Comparison of ENCODE assay signal across 36 cellular contexts in the genomic region with DNA sequence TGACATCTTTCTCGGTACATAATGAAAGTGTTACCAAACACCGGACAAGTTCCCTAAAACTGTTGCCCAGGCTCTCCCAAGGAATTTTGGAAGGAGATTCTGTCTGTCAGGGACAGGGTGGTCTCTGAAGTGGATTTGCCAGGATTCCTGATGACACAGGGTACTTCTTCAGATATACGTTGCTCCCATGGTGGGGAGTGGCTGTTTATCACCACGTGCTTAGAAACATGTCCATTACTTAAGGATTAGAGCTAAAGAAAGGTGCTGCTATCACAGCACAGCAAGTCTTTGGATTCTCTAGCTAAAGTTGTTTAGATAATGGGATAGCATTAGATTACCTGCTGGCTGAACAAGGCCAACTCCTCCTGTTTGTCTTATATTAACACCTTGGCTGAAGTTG. TPM values are rescaled to one million over a fixed set of nuclear protein-coding genes. Genes with fewer than 3 reads are reported as not detected.
"Had no signal": no experiment of that assay in that cellular context is flagged by ENCODE, and none has a peak within 500 bp of the region (broad histone marks: within the 10 kb centered on the region; RNA-seq: fewer than 3 reads in every experiment).

No MANE protein-coding gene starts in this region.

- H3K9me3 ChIP-seq: ascending aorta had no signal

- DNase-seq: activated B cell treated with CpG ODN at 0.5 μM for 24 hours; activated CD4-positive, alpha-beta memory T cell treated with anti-CD3 and anti-CD28 coated beads, Interleukin-2, amount 10 ng/mL, durations not matched to agents 7 days and 5 days; activated CD4-positive, alpha-beta T cell treated with anti-CD3 and anti-CD28 coated beads for 48 hours; activated CD4-positive, alpha-beta T cell treated with anti-CD3 and anti-CD28 coated beads, Interleukin-2, amount 10 ng/mL, durations not matched to agents 7 days and 5 days; activated CD4-positive, alpha-beta T cell treated with anti-CD3 and anti-CD28 coated beads, Interleukin-2, amount 50 U/mL, for 48 hours; activated CD4-positive, CD25-positive, alpha-beta regulatory T cell treated with anti-CD3 and anti-CD28 coated beads, Interleukin-2, amount 50 U/mL, for 72 hours; activated CD8-positive, alpha-beta memory T cell treated with anti-CD3 and anti-CD28 coated beads for 24 hours; activated CD8-positive, alpha-beta memory T cell treated with anti-CD3 and anti-CD28 coated beads, Interleukin-2, amount 10 ng/mL, durations not matched to agents 7 days and 5 days; activated CD8-positive, alpha-beta memory T cell treated with anti-CD3 and anti-CD28 coated beads, Interleukin-2, amount 50 U/mL, for 48 hours; activated CD8-positive, alpha-beta T cell treated with anti-CD3 and anti-CD28 coated beads, Interleukin-2, amount 10 ng/mL, durations not matched to agents 7 days and 5 days; activated effector memory CD4-positive, alpha-beta T cell treated with Interleukin-2 at 50 U/mL for 16 hours; activated gamma-delta T cell; activated naive CD4-positive, alpha-beta T cell treated with anti-CD3 and anti-CD28 coated beads, Interleukin-2, amount 10 ng/mL, durations not matched to agents 7 days and 5 days; activated naive CD4-positive, alpha-beta T cell treated with Interleukin-2 at 50 U/mL for 16 hours; activated naive CD8-positive, alpha-beta T cell treated with anti-CD3 and anti-CD28 coated beads, Interleukin-2, amount 10 ng/mL, durations not matched to agents 7 days and 5 days; activated naive CD8-positive, alpha-beta T cell treated with anti-CD3 and anti-CD28 coated beads, Interleukin-2, amount 50 U/mL, for 24 hours; activated T-cell treated with anti-CD3 and anti-CD28 coated beads, Interleukin-2, amount 50 U/mL, for 24 hours; activated T-cell treated with anti-CD3 and anti-CD28 coated beads, Interleukin-2, amount 50 U/mL, for 48 hours; amygdala; anterior cingulate cortex; central memory CD4-positive, alpha-beta T cell; T-helper 1 cell; T-helper 2 cell; T-helper 9 cell had no signal

- H3K4me1 ChIP-seq: ascending aorta had no signal

- H3K27ac Mint-ChIP-seq: activated B cell treated with CpG ODN at 0.5 μM for 24 hours; activated CD4-positive, alpha-beta memory T cell treated with anti-CD3 and anti-CD28 coated beads, Interleukin-2, amount 10 ng/mL, durations not matched to agents 7 days and 5 days; activated CD4-positive, alpha-beta T cell treated with anti-CD3 and anti-CD28 coated beads, Interleukin-2, amount 10 ng/mL, durations not matched to agents 7 days and 5 days; activated CD8-positive, alpha-beta memory T cell treated with anti-CD3 and anti-CD28 coated beads, Interleukin-2, amount 10 ng/mL, durations not matched to agents 7 days and 5 days; activated CD8-positive, alpha-beta T cell treated with anti-CD3 and anti-CD28 coated beads, Interleukin-2, amount 10 ng/mL, durations not matched to agents 7 days and 5 days; activated naive CD4-positive, alpha-beta T cell treated with anti-CD3 and anti-CD28 coated beads, Interleukin-2, amount 10 ng/mL, durations not matched to agents 7 days and 5 days; activated naive CD4-positive, alpha-beta T cell treated with anti-CD3 and anti-CD28 coated beads, Interleukin-2, amount 50 U/mL, for 24 hours; activated naive CD8-positive, alpha-beta T cell; activated naive CD8-positive, alpha-beta T cell treated with anti-CD3 and anti-CD28 coated beads, Interleukin-2, amount 10 ng/mL, durations not matched to agents 7 days and 5 days; activated naive CD8-positive, alpha-beta T cell treated with anti-CD3 and anti-CD28 coated beads, Interleukin-2, amount 50 U/mL, for 24 hours; activated T-cell treated with anti-CD3 and anti-CD28 coated beads, Interleukin-2, amount 50 U/mL, for 24 hours; activated T-helper 2 cell treated with anti-CD3 and anti-CD28 coated beads, Interferon-gamma antibody, Interleukin-2, Interleukin-4, amounts not matched to agents 10 μg/mL and 5 μg/mL and 100 μg/mL, durations not matched to agents 14 hours and 24 hours and 36 hours; brain; T-helper 1 cell treated with Interleukin-12 subunit alpha and Interleukin-12 subunit beta and Interleukin-4 antibody, amounts not matched to agents 30 μg/mL and 1 μg/mL, for 36 hours; T-helper 2 cell treated with Interferon-gamma antibody and Interleukin-4, amounts not matched to agents 5 μg/mL and 100 μg/mL, for 36 hours had no signal

- H3K4me1 Mint-ChIP-seq: activated naive CD4-positive, alpha-beta T cell treated with anti-CD3 and anti-CD28 coated beads, Interleukin-2, amount 50 U/mL, for 24 hours; brain had no signal

- FAIRE-seq: TTC549 had no signal

- H3K27ac ChIP-seq: ascending aorta, VCaP had no signal

- H3K9me3 Mint-ChIP-seq: activated B cell treated with CpG ODN at 0.5 μM for 24 hours; activated CD4-positive, alpha-beta memory T cell treated with anti-CD3 and anti-CD28 coated beads, Interleukin-2, amount 10 ng/mL, durations not matched to agents 7 days and 5 days; activated CD4-positive, alpha-beta T cell treated with anti-CD3 and anti-CD28 coated beads, Interleukin-2, amount 10 ng/mL, durations not matched to agents 7 days and 5 days; activated naive CD4-positive, alpha-beta T cell treated with anti-CD3 and anti-CD28 coated beads, Interleukin-2, amount 10 ng/mL, durations not matched to agents 7 days and 5 days; activated naive CD4-positive, alpha-beta T cell treated with anti-CD3 and anti-CD28 coated beads, Interleukin-2, amount 50 U/mL, for 24 hours; activated naive CD8-positive, alpha-beta T cell treated with anti-CD3 and anti-CD28 coated beads, Interleukin-2, amount 10 ng/mL, durations not matched to agents 7 days and 5 days; activated naive CD8-positive, alpha-beta T cell treated with anti-CD3 and anti-CD28 coated beads, Interleukin-2, amount 50 U/mL, for 24 hours; activated T-cell treated with anti-CD3 and anti-CD28 coated beads, Interleukin-2, amount 50 U/mL, for 24 hours; activated T-helper 2 cell treated with anti-CD3 and anti-CD28 coated beads, Interferon-gamma antibody, Interleukin-2, Interleukin-4, amounts not matched to agents 10 μg/mL and 5 μg/mL and 100 μg/mL, durations not matched to agents 14 hours and 24 hours and 36 hours; brain; T-helper 1 cell treated with Interleukin-12 subunit alpha and Interleukin-12 subunit beta and Interleukin-4 antibody, amounts not matched to agents 30 μg/mL and 1 μg/mL, for 36 hours; T-helper 2 cell treated with Interferon-gamma antibody and Interleukin-4, amounts not matched to agents 5 μg/mL and 100 μg/mL, for 36 hours had no signal

- ATAC-seq: activated CD8-positive, alpha-beta memory T cell treated with anti-CD3 and anti-CD28 coated beads, Interleukin-2, amount 10 ng/mL, durations not matched to agents 7 days and 5 days; activated CD8-positive, alpha-beta T cell treated with anti-CD3 and anti-CD28 coated beads, Interleukin-2, amount 10 ng/mL, durations not matched to agents 7 days and 5 days; activated naive CD8-positive, alpha-beta T cell treated with anti-CD3 and anti-CD28 coated beads, Interleukin-2, amount 50 U/mL, for 24 hours had no signal

- H3K4me3 ChIP-seq: ascending aorta had no signal

- H3K36me3 Mint-ChIP-seq: activated CD8-positive, alpha-beta memory T cell treated with anti-CD3 and anti-CD28 coated beads, Interleukin-2, amount 10 ng/mL, durations not matched to agents 7 days and 5 days; activated naive CD4-positive, alpha-beta T cell treated with anti-CD3 and anti-CD28 coated beads, Interleukin-2, amount 10 ng/mL, durations not matched to agents 7 days and 5 days; activated naive CD4-positive, alpha-beta T cell treated with anti-CD3 and anti-CD28 coated beads, Interleukin-2, amount 50 U/mL, for 24 hours; activated naive CD8-positive, alpha-beta T cell; activated naive CD8-positive, alpha-beta T cell treated with anti-CD3 and anti-CD28 coated beads, Interleukin-2, amount 10 ng/mL, durations not matched to agents 7 days and 5 days; brain had no signal

- H3K27me3 ChIP-seq: ascending aorta had no signal

- H3K36me3 ChIP-seq: ascending aorta had no signal

- H3K4me3 Mint-ChIP-seq: activated B cell treated with CpG ODN at 0.5 μM for 24 hours; activated CD4-positive, alpha-beta memory T cell treated with anti-CD3 and anti-CD28 coated beads, Interleukin-2, amount 10 ng/mL, durations not matched to agents 7 days and 5 days; activated CD4-positive, alpha-beta T cell treated with anti-CD3 and anti-CD28 coated beads, Interleukin-2, amount 10 ng/mL, durations not matched to agents 7 days and 5 days; activated CD8-positive, alpha-beta memory T cell treated with anti-CD3 and anti-CD28 coated beads, Interleukin-2, amount 10 ng/mL, durations not matched to agents 7 days and 5 days; activated CD8-positive, alpha-beta T cell treated with anti-CD3 and anti-CD28 coated beads, Interleukin-2, amount 10 ng/mL, durations not matched to agents 7 days and 5 days; activated naive CD4-positive, alpha-beta T cell treated with anti-CD3 and anti-CD28 coated beads, Interleukin-2, amount 10 ng/mL, durations not matched to agents 7 days and 5 days; activated naive CD4-positive, alpha-beta T cell treated with anti-CD3 and anti-CD28 coated beads, Interleukin-2, amount 50 U/mL, for 24 hours; activated naive CD8-positive, alpha-beta T cell; activated naive CD8-positive, alpha-beta T cell treated with anti-CD3 and anti-CD28 coated beads, Interleukin-2, amount 10 ng/mL, durations not matched to agents 7 days and 5 days; activated naive CD8-positive, alpha-beta T cell treated with anti-CD3 and anti-CD28 coated beads, Interleukin-2, amount 50 U/mL, for 24 hours; activated T-cell treated with anti-CD3 and anti-CD28 coated beads, Interleukin-2, amount 50 U/mL, for 24 hours; brain; T-helper 1 cell treated with Interleukin-12 subunit alpha and Interleukin-12 subunit beta and Interleukin-4 antibody, amounts not matched to agents 30 μg/mL and 1 μg/mL, for 36 hours; T-helper 2 cell treated with Interferon-gamma antibody and Interleukin-4, amounts not matched to agents 5 μg/mL and 100 μg/mL, for 36 hours had no signal

RNA-seq across cellular contexts. Expression of a gene that starts 6.3 kb away (rescaled TPM):
- total RNA-seq: activated B cell treated with CpG ODN at 0.5 μM for 24 hours; activated CD4-positive, alpha-beta memory T cell treated with anti-CD3 and anti-CD28 coated beads, Interleukin-2, amount 10 ng/mL, durations not matched to agents 7 days and 5 days; activated CD4-positive, alpha-beta T cell treated with anti-CD3 and anti-CD28 coated beads, Interleukin-2, amount 10 ng/mL, durations not matched to agents 7 days and 5 days; activated CD8-positive, alpha-beta memory T cell treated with anti-CD3 and anti-CD28 coated beads, Interleukin-2, amount 10 ng/mL, durations not matched to agents 7 days and 5 days; activated CD8-positive, alpha-beta T cell treated with anti-CD3 and anti-CD28 coated beads, Interleukin-2, amount 10 ng/mL, durations not matched to agents 7 days and 5 days; activated naive CD8-positive, alpha-beta T cell treated with anti-CD3 and anti-CD28 coated beads, Interleukin-2, amount 10 ng/mL, durations not matched to agents 7 days and 5 days; activated T-helper 2 cell treated with anti-CD3 and anti-CD28 coated beads, Interferon-gamma antibody, Interleukin-2, Interleukin-4, amounts not matched to agents 10 μg/mL and 5 μg/mL and 100 μg/mL, durations not matched to agents 14 hours and 24 hours and 36 hours; ascending aorta; cardiac septum; cerebellum had no signal
- polyA plus RNA-seq: adipose tissue had no signal

RNA-seq across cellular contexts. Expression of a gene that starts 30.2 kb away (rescaled TPM):
- total RNA-seq: activated B cell treated with CpG ODN at 0.5 μM for 24 hours; activated CD4-positive, alpha-beta memory T cell treated with anti-CD3 and anti-CD28 coated beads, Interleukin-2, amount 10 ng/mL, durations not matched to agents 7 days and 5 days; activated CD4-positive, alpha-beta T cell treated with anti-CD3 and anti-CD28 coated beads, Interleukin-2, amount 10 ng/mL, durations not matched to agents 7 days and 5 days; activated CD8-positive, alpha-beta memory T cell treated with anti-CD3 and anti-CD28 coated beads, Interleukin-2, amount 10 ng/mL, durations not matched to agents 7 days and 5 days; activated CD8-positive, alpha-beta T cell treated with anti-CD3 and anti-CD28 coated beads, Interleukin-2, amount 10 ng/mL, durations not matched to agents 7 days and 5 days; activated naive CD8-positive, alpha-beta T cell treated with anti-CD3 and anti-CD28 coated beads, Interleukin-2, amount 10 ng/mL, durations not matched to agents 7 days and 5 days; activated T-helper 2 cell treated with anti-CD3 and anti-CD28 coated beads, Interferon-gamma antibody, Interleukin-2, Interleukin-4, amounts not matched to agents 10 μg/mL and 5 μg/mL and 100 μg/mL, durations not matched to agents 14 hours and 24 hours and 36 hours; ascending aorta; cardiac septum; cerebellum had no signal
- polyA plus RNA-seq: adipose tissue had no signal

RNA-seq across cellular contexts. Expression of a gene that starts 38.1 kb away (rescaled TPM):
- total RNA-seq: activated B cell treated with CpG ODN at 0.5 μM for 24 hours; activated CD4-positive, alpha-beta memory T cell treated with anti-CD3 and anti-CD28 coated beads, Interleukin-2, amount 10 ng/mL, durations not matched to agents 7 days and 5 days; activated CD4-positive, alpha-beta T cell treated with anti-CD3 and anti-CD28 coated beads, Interleukin-2, amount 10 ng/mL, durations not matched to agents 7 days and 5 days; activated CD8-positive, alpha-beta memory T cell treated with anti-CD3 and anti-CD28 coated beads, Interleukin-2, amount 10 ng/mL, durations not matched to agents 7 days and 5 days; activated CD8-positive, alpha-beta T cell treated with anti-CD3 and anti-CD28 coated beads, Interleukin-2, amount 10 ng/mL, durations not matched to agents 7 days and 5 days; activated naive CD8-positive, alpha-beta T cell treated with anti-CD3 and anti-CD28 coated beads, Interleukin-2, amount 10 ng/mL, durations not matched to agents 7 days and 5 days; activated T-helper 2 cell treated with anti-CD3 and anti-CD28 coated beads, Interferon-gamma antibody, Interleukin-2, Interleukin-4, amounts not matched to agents 10 μg/mL and 5 μg/mL and 100 μg/mL, durations not matched to agents 14 hours and 24 hours and 36 hours; ascending aorta; cardiac septum; cerebellum had no signal
- polyA plus RNA-seq: adipose tissue had no signal

RNA-seq across cellular contexts. Expression of a gene that starts 39.5 kb away (rescaled TPM):
- total RNA-seq: activated CD4-positive, alpha-beta memory T cell treated with anti-CD3 and anti-CD28 coated beads, Interleukin-2, amount 10 ng/mL, durations not matched to agents 7 days and 5 days; activated CD4-positive, alpha-beta T cell treated with anti-CD3 and anti-CD28 coated beads, Interleukin-2, amount 10 ng/mL, durations not matched to agents 7 days and 5 days; activated CD8-positive, alpha-beta memory T cell treated with anti-CD3 and anti-CD28 coated beads, Interleukin-2, amount 10 ng/mL, durations not matched to agents 7 days and 5 days; activated CD8-positive, alpha-beta T cell treated with anti-CD3 and anti-CD28 coated beads, Interleukin-2, amount 10 ng/mL, durations not matched to agents 7 days and 5 days; activated naive CD8-positive, alpha-beta T cell treated with anti-CD3 and anti-CD28 coated beads, Interleukin-2, amount 10 ng/mL, durations not matched to agents 7 days and 5 days; activated T-helper 2 cell treated with anti-CD3 and anti-CD28 coated beads, Interferon-gamma antibody, Interleukin-2, Interleukin-4, amounts not matched to agents 10 μg/mL and 5 μg/mL and 100 μg/mL, durations not matched to agents 14 hours and 24 hours and 36 hours had no signal
